ENCODE assay signal across 1 cellular context in genomic region chr11:65900125-65900898, GRCh38.
TF ChIP-seq lines count a peak whose summit lies in the region.

Gene FOSL1 (minus strand): TSS chr11:65900388. CDS start chr11:65900339, 49 bp downstream.

TF ChIP-seq in GM12878, 131 proteins besides CTCF, POLR2A, EP300 and RAD21 (continued from another document):
- TF ChIP-seq RFX5 (IDR thresholded peaks at IDR 0.05; ENCODE audit: low read depth, low read length) (no peak), EED (IDR thresholded peaks at IDR 0.05; ENCODE audit: low read depth) (no peak), SREBF2 (IDR thresholded peaks at IDR 0.05; ENCODE audit: low read length) (no peak), USF1 (IDR thresholded peaks at IDR 0.05; ENCODE audit: borderline replicate concordance, extremely low read length, insufficient read depth, low read depth, low read length) (no peak), SPI1 (IDR thresholded peaks at IDR 0.05; ENCODE audit: borderline replicate concordance, insufficient read depth, low read depth, low read length) (no peak), POLR2AphosphoS5 (IDR thresholded peaks at IDR 0.05; ENCODE audit: low read length) (peak; percentile 72), ZBTB40 (IDR thresholded peaks at IDR 0.05; ENCODE audit: borderline replicate concordance) (no peak), BHLHE40 (IDR thresholded peaks at IDR 0.05; ENCODE audit: borderline replicate concordance in 1 of 2, low read depth in 2 of 2, low read length in 1 of 2) (peak; percentile 68 to 86), E4F1 (IDR thresholded peaks at IDR 0.05; ENCODE audit: borderline replicate concordance, partially characterized antibody) (no peak)
